1 cellular context compared by ENCODE assay signal in the genomic region with DNA sequence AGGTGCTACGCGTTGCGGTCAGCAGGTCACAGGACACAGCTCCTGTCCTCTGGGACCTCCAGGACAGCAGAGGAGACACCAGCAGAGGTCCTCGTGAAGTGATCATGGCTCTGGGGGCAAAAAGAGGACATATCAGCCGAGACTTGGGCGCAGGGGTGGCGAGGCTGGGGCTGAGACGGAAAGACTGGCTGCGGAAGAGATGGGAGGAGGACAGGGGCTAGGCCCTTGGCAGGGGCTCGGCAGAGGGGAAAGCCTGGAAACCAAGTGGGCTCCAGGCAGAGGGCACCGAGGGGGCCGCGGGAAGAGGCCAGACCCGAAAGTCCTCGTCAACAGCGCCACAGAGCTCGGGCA.
TF ChIP-seq lines count a peak whose summit lies in the region.

No MANE protein-coding gene starts in this region.

TF ChIP-seq in SK-N-SH, 30 proteins besides CTCF, POLR2A, EP300 and RAD21:
- TF ChIP-seq GATA2 (CRISPR knock-in tag; IDR thresholded peaks at IDR 0.05) (no peak), GABPA (IDR thresholded peaks at IDR 0.05; ENCODE audit: low read depth) (no peak), MEF2A (IDR thresholded peaks at IDR 0.05; ENCODE audit: borderline replicate concordance, low read depth) (no peak), FOXJ3 (CRISPR knock-in tag; IDR thresholded peaks at IDR 0.05) (no peak), TCF12 (IDR thresholded peaks at IDR 0.05) (no peak), FOXM1 (IDR thresholded peaks at IDR 0.05; ENCODE audit: low read depth) (no peak), SIN3A (IDR thresholded peaks at IDR 0.05; ENCODE audit: borderline replicate concordance, low read depth, low read length) (no peak), FOSL2 (IDR thresholded peaks at IDR 0.05; ENCODE audit: borderline replicate concordance, low read depth) (no peak), NRF1 (IDR thresholded peaks at IDR 0.05; ENCODE audit: low read depth, low read length) (no peak), RXRA (IDR thresholded peaks at IDR 0.05; ENCODE audit: borderline replicate concordance, low read depth) (no peak), SMC3 (IDR thresholded peaks at IDR 0.05; ENCODE audit: low read depth, low read length) (no peak), POLR2AphosphoS5 (IDR thresholded peaks at IDR 0.05; ENCODE audit: low read depth, low read length) (no peak), EZH2phosphoT487 (IDR thresholded peaks at IDR 0.05; ENCODE audit: borderline replicate concordance, low read depth) (no peak), RFX5 (IDR thresholded peaks at IDR 0.05; ENCODE audit: low read length) (no peak), NFIC (IDR thresholded peaks at IDR 0.05; ENCODE audit: borderline replicate concordance) (no peak), MXI1 (IDR thresholded peaks at IDR 0.05; ENCODE audit: low read depth, low read length) (no peak), TAF1 (IDR thresholded peaks at IDR 0.05; ENCODE audit: borderline replicate concordance, low read depth, low read length) (no peak)
- TF ChIP-seq, protein P1, sequence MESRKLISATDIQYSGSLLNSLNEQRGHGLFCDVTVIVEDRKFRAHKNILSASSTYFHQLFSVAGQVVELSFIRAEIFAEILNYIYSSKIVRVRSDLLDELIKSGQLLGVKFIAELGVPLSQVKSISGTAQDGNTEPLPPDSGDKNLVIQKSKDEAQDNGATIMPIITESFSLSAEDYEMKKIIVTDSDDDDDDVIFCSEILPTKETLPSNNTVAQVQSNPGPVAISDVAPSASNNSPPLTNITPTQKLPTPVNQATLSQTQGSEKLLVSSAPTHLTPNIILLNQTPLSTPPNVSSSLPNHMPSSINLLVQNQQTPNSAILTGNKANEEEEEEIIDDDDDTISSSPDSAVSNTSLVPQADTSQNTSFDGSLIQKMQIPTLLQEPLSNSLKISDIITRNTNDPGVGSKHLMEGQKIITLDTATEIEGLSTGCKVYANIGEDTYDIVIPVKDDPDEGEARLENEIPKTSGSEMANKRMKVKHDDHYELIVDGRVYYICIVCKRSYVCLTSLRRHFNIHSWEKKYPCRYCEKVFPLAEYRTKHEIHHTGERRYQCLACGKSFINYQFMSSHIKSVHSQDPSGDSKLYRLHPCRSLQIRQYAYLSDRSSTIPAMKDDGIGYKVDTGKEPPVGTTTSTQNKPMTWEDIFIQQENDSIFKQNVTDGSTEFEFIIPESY (IDR thresholded peaks at IDR 0.05; ENCODE audit: borderline replicate concordance, low read depth) = no peak
- TF ChIP-seq, protein P2, sequence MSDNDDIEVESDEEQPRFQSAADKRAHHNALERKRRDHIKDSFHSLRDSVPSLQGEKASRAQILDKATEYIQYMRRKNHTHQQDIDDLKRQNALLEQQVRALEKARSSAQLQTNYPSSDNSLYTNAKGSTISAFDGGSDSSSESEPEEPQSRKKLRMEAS (IDR thresholded peaks at IDR 0.05; ENCODE audit: low read depth) = no peak
- TF ChIP-seq, protein P3, sequence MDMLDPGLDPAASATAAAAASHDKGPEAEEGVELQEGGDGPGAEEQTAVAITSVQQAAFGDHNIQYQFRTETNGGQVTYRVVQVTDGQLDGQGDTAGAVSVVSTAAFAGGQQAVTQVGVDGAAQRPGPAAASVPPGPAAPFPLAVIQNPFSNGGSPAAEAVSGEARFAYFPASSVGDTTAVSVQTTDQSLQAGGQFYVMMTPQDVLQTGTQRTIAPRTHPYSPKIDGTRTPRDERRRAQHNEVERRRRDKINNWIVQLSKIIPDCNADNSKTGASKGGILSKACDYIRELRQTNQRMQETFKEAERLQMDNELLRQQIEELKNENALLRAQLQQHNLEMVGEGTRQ (IDR thresholded peaks at IDR 0.05; ENCODE audit: borderline replicate concordance, low read depth, low read length) = no peak
